8 cellular contexts compared by ENCODE assay signal in the genomic region with DNA sequence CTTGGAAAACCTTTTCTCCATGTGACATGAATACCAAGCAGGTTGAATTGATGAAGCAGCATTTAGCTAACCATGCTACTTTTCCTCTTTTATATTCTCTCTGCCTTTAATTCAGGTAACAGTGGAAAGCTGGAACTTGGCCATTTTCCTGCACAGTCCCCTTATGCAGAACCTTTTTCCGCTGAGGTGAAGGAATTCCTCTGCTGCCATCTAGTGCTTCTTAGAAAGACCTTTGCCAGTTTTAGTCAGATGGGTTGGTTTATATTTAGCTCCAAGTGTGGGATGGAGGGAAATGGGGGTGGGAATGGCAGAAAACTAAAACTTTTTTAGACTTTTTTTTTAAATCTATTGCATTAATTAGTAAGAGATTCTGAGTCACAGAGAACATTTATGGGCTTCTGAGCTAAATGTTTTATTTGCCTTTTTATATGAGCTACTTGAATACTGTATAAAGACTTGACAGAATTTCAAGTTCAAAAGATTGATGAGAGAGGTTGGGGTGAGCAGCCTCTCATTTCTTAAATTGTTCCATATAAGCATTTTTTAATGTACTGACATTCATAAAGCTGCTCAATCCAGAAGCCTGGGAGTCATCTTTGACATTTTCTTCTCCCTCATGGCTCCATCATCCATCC.
DNase-seq lines count a peak whose midpoint lies in the region; ATAC-seq lines count a peak whose summit lies in the region.

No MANE protein-coding gene starts in this region.

- peak; percentile 54 for DNase-seq in AG08396 (ENCODE audit: low spot score)
- peak; percentile 53 for DNase-seq in NCI-H1417 treated with DMSO at 0.1 percent for 48 hours (lab: John Stamatoyannopoulos, UW)
- DNase-seq in SW 1271 (lab: John Stamatoyannopoulos, UW), result peak; percentile 67 to 93
- DNase-seq in globus pallidus (ENCODE audit: low spot score), result peak; percentile 52
- peak; percentile 56 for DNase-seq in pulmonary artery endothelial cell (ENCODE audit: low read depth, low spot score)

- ATAC-seq in GM19351 (IDR thresholded peaks at IDR 0.05; ENCODE audit: unreplicated experiment) (peak; percentile 62), HG02938 (IDR thresholded peaks at IDR 0.05; ENCODE audit: unreplicated experiment) (no peak), GM18520 (IDR thresholded peaks at IDR 0.05; ENCODE audit: unreplicated experiment) (no peak)
